In the genomic region with DNA sequence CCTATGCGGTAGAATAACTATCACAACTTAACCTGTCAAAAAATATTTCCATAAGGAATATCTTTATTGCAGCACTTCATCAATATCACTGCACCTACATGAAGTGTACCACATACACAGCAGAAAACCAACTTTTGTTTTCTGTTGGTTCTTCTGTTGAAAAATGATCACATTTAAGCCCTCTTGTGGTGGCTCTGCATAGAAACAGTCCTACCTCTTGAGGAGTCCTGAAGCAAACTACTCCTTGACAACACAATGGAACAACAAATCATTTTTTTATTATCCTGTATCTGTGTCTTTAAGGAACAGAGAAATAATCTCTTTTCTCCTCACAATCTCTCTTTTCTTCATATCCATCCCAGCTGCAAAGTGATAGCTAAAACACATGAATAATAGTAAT, we compare ENCODE assay signal across 11 cellular contexts. TPM values are rescaled to one million over a fixed set of nuclear protein-coding genes. Genes with fewer than 3 reads are reported as not detected.
A peak's percentile ranks its signal among the peaks of the same experiment; 100 is the strongest.
DNase-seq lines count a peak whose midpoint lies in the region; ATAC-seq and TF ChIP-seq lines count a peak whose summit lies in the region.
"Had no signal": no experiment of that assay in that cellular context is flagged by ENCODE, and none has a peak within 500 bp of the region (broad histone marks: within the 10 kb centered on the region; RNA-seq: fewer than 3 reads in every experiment).

No MANE protein-coding gene starts in this region.

- no peak overlapping the region for H3K27ac ChIP-seq in GM23338 (ENCODE audit: low read depth)
- H3K27ac ChIP-seq in Panc1 (ENCODE audit: low read length): no peak overlapping the region

- no peaks in the 10 kb centered on the region for H3K9me3 ChIP-seq in Panc1 (ENCODE audit: control insufficient read depth, insufficient read depth, low read depth, low read length)

- H3K4me1 Mint-ChIP-seq in GM23338 (peaks cover 6% of the 10 kb centered on the region; the same call in 2 of the 3 replicates), glutamatergic neuron (ENCODE audit: low read depth, unreplicated experiment) (no peaks in the 10 kb centered on the region)

- DNase-seq in BJ (ENCODE audit: low read depth) (no peak), GM23338 (ENCODE audit: low spot score) (peak; percentile 65), Panc1 (ENCODE audit: low read depth, low spot score) (no peak), glutamatergic neuron (no peak), foreskin melanocyte (no peak)

- no peaks in the 10 kb centered on the region for H3K9me3 Mint-ChIP-seq in GM23338
- peaks cover 2% of the 10 kb centered on the region for H3K9me3 Mint-ChIP-seq in glutamatergic neuron (ENCODE audit: unreplicated experiment)

- H3K27ac Mint-ChIP-seq in GM23338 (no peak overlapping the region), glutamatergic neuron (ENCODE audit: unreplicated experiment) (no peak overlapping the region)

- BruUV-seq in Panc1 (replicated peaks; lab: Mats Ljungman, UMichigan): no TSS peak

- CTCF ChIA-PET in BJ (lab: Yijun Ruan, JAX) (interaction anchor here (1.3 kb wide), 1 partner anchor 11 kb away, joined by 3 read pairs; no protein-coding TSS in a partner anchor), Panc1 (lab: Charles Lee) (no interaction called here)

- H3K36me3 ChIP-seq in BJ (ENCODE audit: control insufficient read depth, insufficient read depth, low read length) (no peaks in the 10 kb centered on the region), GM23338 (ENCODE audit: insufficient read depth) (no peaks in the 10 kb centered on the region), Panc1 (ENCODE audit: control insufficient read depth, insufficient read depth, low read length) (no peaks in the 10 kb centered on the region)

- POLR2A ChIA-PET in BJ (lab: Charles Lee): no interaction called here
- POLR2A ChIA-PET in Panc1 (lab: Charles Lee): no interaction called here

- H3K27me3 ChIP-seq in BJ (ENCODE audit: control insufficient read depth, insufficient read depth, low read length): peaks cover 2% of the 10 kb centered on the region; the same call in 1 of the 2 replicates
- no peaks in the 10 kb centered on the region for H3K27me3 ChIP-seq in GM23338 (ENCODE audit: insufficient read depth)
- no peaks in the 10 kb centered on the region for H3K27me3 ChIP-seq in Panc1 (ENCODE audit: control insufficient read depth, insufficient read depth, low read length)

- ATAC-seq in GM23338 (peak; percentile 50), Panc1 (no peak), GM21619 (IDR thresholded peaks at IDR 0.05; ENCODE audit: unreplicated experiment) (no peak), HG02623 (IDR thresholded peaks at IDR 0.05; ENCODE audit: unreplicated experiment) (no peak), HG02981 (IDR thresholded peaks at IDR 0.05; ENCODE audit: unreplicated experiment) (no peak)

- no peaks in the 10 kb centered on the region for H4K20me1 ChIP-seq in GM23338 (replicated peaks; ENCODE audit: insufficient read depth)

- H3K79me2 ChIP-seq in GM23338 (replicated peaks; ENCODE audit: insufficient read depth): no peaks in the 10 kb centered on the region

- H3K4me1 ChIP-seq in GM23338 (ENCODE audit: insufficient read depth) (peaks cover 6% of the 10 kb centered on the region; the same call in 1 of the 2 replicates), Panc1 (ENCODE audit: control insufficient read depth, insufficient read depth, low read length) (no peaks in the 10 kb centered on the region)

- H3K4me3 ChIP-seq in BJ (ENCODE audit: low read depth, low read length) (no peak overlapping the region), GM23338 (no peak overlapping the region), Panc1 (ENCODE audit: low read depth in 2 of 2, low read length in 2 of 2) (no peak overlapping the region)
- H3K4me3 ChIP-seq: lung had no signal

- H3F3A ChIP-seq in GM23338 (replicated peaks; ENCODE audit: low read depth): no peaks in the 10 kb centered on the region

- H3K4me3 Mint-ChIP-seq in GM23338 (no peak overlapping the region), glutamatergic neuron (ENCODE audit: unreplicated experiment) (no peak overlapping the region)

- TF ChIP-seq CTCF in BJ (IDR thresholded peaks at IDR 0.05; ENCODE audit: insufficient read depth, low read depth, low read length) (peak; percentile 39), GM23338 (conservative IDR thresholded peaks at IDR 0.05; ENCODE audit: low read depth in 2 of 2) (peak; percentile 57 to 73), Panc1 (IDR thresholded peaks at IDR 0.05) (peak; percentile 40; the same call in 1 of the 2 replicates), glutamatergic neuron (IDR thresholded peaks at IDR 0.05; ENCODE audit: partially characterized antibody, unreplicated experiment) (peak; percentile 70)

- intact Hi-C loops in Panc1 (cut with micrococcal nuclease; ENCODE audit: unreplicated experiment): no loop called here

- H3K36me3 Mint-ChIP-seq in GM23338 (ENCODE audit: low read depth) (no peaks in the 10 kb centered on the region), glutamatergic neuron (ENCODE audit: unreplicated experiment) (no peaks in the 10 kb centered on the region)

- H3K27me3 Mint-ChIP-seq in GM23338 (ENCODE audit: insufficient read depth, low read depth, poor library complexity): peaks cover 8% of the 10 kb centered on the region
- H3K27me3 Mint-ChIP-seq in glutamatergic neuron (ENCODE audit: unreplicated experiment): no peaks in the 10 kb centered on the region

- in situ Hi-C loops in Panc1 (cut with HindIII; ENCODE audit: low pct_unique_long_range_greater_than_20kb, low sequenced_read_pairs): no loop called here

- H3K4me2 ChIP-seq in GM23338: no peak overlapping the region

- H3K9me2 ChIP-seq in GM23338 (ENCODE audit: insufficient read depth): 0 out of 2 replicates have a peak, but pooled peaks cover 4% of the 10 kb centered on the region

- no peak overlapping the region for H2AFZ ChIP-seq in GM23338

TF ChIP-seq in GM23338, 12 proteins besides CTCF, POLR2A, EP300 and RAD21 (continues in another document):
- TF ChIP-seq EZH2 (IDR thresholded peaks at IDR 0.05; ENCODE audit: low read depth, unreplicated experiment) (no peak), REST (IDR thresholded peaks at IDR 0.05; ENCODE audit: unreplicated experiment) (no peak), EZH2phosphoT487 (IDR thresholded peaks at IDR 0.05; ENCODE audit: unreplicated experiment) (no peak), ZNF114 (CRISPR knock-in tag; IDR thresholded peaks at IDR 0.05) (no peak)

RNA-seq across cellular contexts. Expression of gene ATOH1, which starts 39.8 kb away (rescaled TPM):
- polyA plus RNA-seq in BJ (2011; rRNA removed) (not detected in 2 replicates), GM23338 (2016; fragmentation: Nextera tagmentation; extraction: Ambion mirVana) (0.24 and 0.97 TPM in 2 replicates)
- not detected in 2 replicates for polyA minus RNA-seq in BJ (2011; rRNA and poly(A)+ RNA removed)
- total RNA-seq in GM23338 (2014; rRNA removed; shearing (Covaris generic)): 0.27 and 0.69 TPM in 2 replicates
- total RNA-seq in Panc1 (2021; ENCODE audit: unreplicated experiment) (not detected), glutamatergic neuron (ENCODE audit: unreplicated experiment) (not detected)
- not detected for polyA plus RNA-seq in Panc1 (2012; ENCODE audit: insufficient read length)
- total RNA-seq: activated CD8-positive, alpha-beta memory T cell treated with anti-CD3 and anti-CD28 coated beads for 36 hours; lung; subcutaneous adipose tissue had no signal
- polyA plus RNA-seq: lung had no signal
